In the genomic region with DNA sequence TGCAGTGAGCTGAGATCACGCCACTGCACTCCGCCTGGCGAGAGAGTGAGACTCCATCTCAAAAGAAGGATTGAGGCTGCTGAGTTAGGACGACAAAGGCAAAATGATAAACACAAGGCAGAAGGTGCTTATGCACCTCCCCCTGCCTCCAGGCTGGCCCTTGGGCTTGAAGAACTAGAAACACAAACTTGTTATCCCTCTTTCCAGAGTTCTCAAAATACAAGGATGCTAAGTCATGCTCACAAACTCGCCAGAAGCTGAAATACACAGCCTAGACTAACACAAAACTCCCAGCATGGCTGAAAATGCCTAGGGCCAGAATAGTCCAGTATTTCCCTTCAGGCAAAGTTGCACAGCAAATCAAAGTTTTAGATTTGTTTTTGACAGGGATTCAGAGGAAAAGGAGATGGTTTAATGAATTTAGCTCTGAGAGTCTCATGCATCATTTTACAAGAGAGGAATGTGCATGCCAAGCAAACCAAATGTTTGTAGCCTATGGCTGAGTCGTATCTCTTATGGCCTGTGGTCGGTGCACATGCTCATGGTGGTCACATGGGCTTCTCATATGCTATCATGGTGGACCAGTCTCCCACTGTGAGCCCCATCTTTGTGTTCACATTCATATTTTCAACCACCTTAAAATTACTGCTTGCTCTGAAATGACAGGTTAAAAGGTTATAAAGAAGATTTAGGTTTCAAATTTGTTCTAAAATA, we compare ENCODE assay signal across 23 cellular contexts. TPM values are rescaled to one million over a fixed set of nuclear protein-coding genes. Genes with fewer than 3 reads are reported as not detected.
A peak's percentile ranks its signal among the peaks of the same experiment; 100 is the strongest.
DNase-seq lines count a peak whose midpoint lies in the region; TF ChIP-seq lines count a peak whose summit lies in the region.
"Had no signal": no experiment of that assay in that cellular context is flagged by ENCODE, and none has a peak within 500 bp of the region (broad histone marks: within the 10 kb centered on the region; RNA-seq: fewer than 3 reads in every experiment).

No MANE protein-coding gene starts in this region.

- peaks cover 10% of the 10 kb centered on the region for H3K36me3 Mint-ChIP-seq in activated T-cell treated with anti-CD3 and anti-CD28 coated beads, Interleukin-2, amount 50 U/mL, for 24 hours (ENCODE audit: low read depth)
- H3K36me3 Mint-ChIP-seq in activated naive CD8-positive, alpha-beta T cell: peaks cover 6% of the 10 kb centered on the region

- H3K4me1 ChIP-seq in osteoblast (ENCODE audit: insufficient read depth, low read length): peaks cover 12% of the 10 kb centered on the region
- H3K4me1 ChIP-seq: vagina had no signal

- no peaks in the 10 kb centered on the region for H3K9me3 ChIP-seq in osteoblast (ENCODE audit: low read depth, low read length)
- H3K9me3 ChIP-seq: vagina had no signal

- TF ChIP-seq CTCF in osteoblast (IDR thresholded peaks at IDR 0.05; ENCODE audit: extremely low read depth, low read depth, low read length): no peak

- DNase-seq in activated T-cell treated with anti-CD3 and anti-CD28 coated beads, Interleukin-2, amount 50 U/mL, for 24 hours: no peak
- DNase-seq in activated T-cell treated with anti-CD3 and anti-CD28 coated beads for 4 hours: no peak
- DNase-seq in HT1080 (ENCODE audit: low read depth): peak; percentile 46
- DNase-seq in osteoblast (ENCODE audit: insufficient read length, low spot score, missing footprints): peak; percentile 65
- DNase-seq in NCI-H524 treated with DMSO at 0.1 percent for 48 hours (lab: John Stamatoyannopoulos, UW): no peak
- DNase-seq in putamen (ENCODE audit: low spot score): no peak
- DNase-seq in stimulated activated CD4-positive, alpha-beta T cell treated with anti-CD3 and anti-CD28 coated beads, Interleukin-12 subunit alpha, Interleukin-12 subunit beta, amount 100 ng/mL, for 4 hours: no peak
- DNase-seq: ACHN; activated CD4-positive, CD25-positive, alpha-beta regulatory T cell; activated T-cell treated with anti-CD3 and anti-CD28 coated beads, Interleukin-2, amount 50 U/mL, for 1 hour; aorta; CD8-positive, alpha-beta memory T cell; cerebellar nuclear complex; DND-41; endodermal cell; left cardiac atrium; MM.1S; NCI-H187; NCI-H446; SHP77 treated with DMSO at 0.1 percent for 48 hours; substantia nigra had no signal

- no peak overlapping the region for H2AFZ ChIP-seq in osteoblast (ENCODE audit: low read length)

- no peak overlapping the region for H3K4me3 ChIP-seq in osteoblast (ENCODE audit: insufficient read depth, low read length)
- H3K4me3 ChIP-seq: vagina had no signal

- no peaks in the 10 kb centered on the region for H3K36me3 ChIP-seq in osteoblast (ENCODE audit: insufficient read depth, low read length)
- H3K36me3 ChIP-seq: vagina had no signal

- no peak overlapping the region for H3K4me2 ChIP-seq in osteoblast (ENCODE audit: insufficient read depth, low read length)

- H3K27ac ChIP-seq in osteoblast (ENCODE audit: low read depth, low read length): no peak overlapping the region
- H3K27ac ChIP-seq: vagina had no signal

- peaks cover 48% of the 10 kb centered on the region for H3K4me1 Mint-ChIP-seq in activated T-cell treated with anti-CD3 and anti-CD28 coated beads, Interleukin-2, amount 50 U/mL, for 24 hours (ENCODE audit: low read depth)
- H3K4me1 Mint-ChIP-seq in activated naive CD8-positive, alpha-beta T cell (ENCODE audit: low read depth): peaks cover 26% of the 10 kb centered on the region
- H3K4me1 Mint-ChIP-seq: endodermal cell had no signal

- H3K79me2 ChIP-seq in osteoblast (ENCODE audit: insufficient read depth, low read length): no peaks in the 10 kb centered on the region

- H3K27me3 Mint-ChIP-seq in activated T-cell treated with anti-CD3 and anti-CD28 coated beads, Interleukin-2, amount 50 U/mL, for 24 hours: no peaks in the 10 kb centered on the region
- no peaks in the 10 kb centered on the region for H3K27me3 Mint-ChIP-seq in activated naive CD8-positive, alpha-beta T cell
- H3K27me3 Mint-ChIP-seq: CD8-positive, alpha-beta memory T cell had no signal

- no peaks in the 10 kb centered on the region for H4K20me1 ChIP-seq in osteoblast (ENCODE audit: insufficient read depth, low read length)

- H3K4me3 Mint-ChIP-seq in activated T-cell treated with anti-CD3 and anti-CD28 coated beads, Interleukin-2, amount 50 U/mL, for 24 hours: no peak overlapping the region
- no peak overlapping the region for H3K4me3 Mint-ChIP-seq in activated naive CD8-positive, alpha-beta T cell
- H3K4me3 Mint-ChIP-seq: CD8-positive, alpha-beta memory T cell; endodermal cell had no signal

- H3K27ac Mint-ChIP-seq in activated T-cell treated with anti-CD3 and anti-CD28 coated beads, Interleukin-2, amount 50 U/mL, for 24 hours: peak overlapping the region; percentile 47
- peak overlapping the region; percentile 10 for H3K27ac Mint-ChIP-seq in activated naive CD8-positive, alpha-beta T cell
- H3K27ac Mint-ChIP-seq: endodermal cell had no signal

- no peaks in the 10 kb centered on the region for H3K9me3 Mint-ChIP-seq in activated T-cell treated with anti-CD3 and anti-CD28 coated beads, Interleukin-2, amount 50 U/mL, for 24 hours
- no peaks in the 10 kb centered on the region for H3K9me3 Mint-ChIP-seq in activated naive CD8-positive, alpha-beta T cell (ENCODE audit: low read depth)
- H3K9me3 Mint-ChIP-seq: CD8-positive, alpha-beta memory T cell; endodermal cell had no signal

- H3K27me3 ChIP-seq in osteoblast (ENCODE audit: insufficient read depth, low read length): no peaks in the 10 kb centered on the region
- H3K27me3 ChIP-seq: vagina had no signal

RNA-seq across cellular contexts. Expression of gene MREG, which starts 16.2 kb away (rescaled TPM):
- 17.6 and 19.8 TPM in 2 replicates for total RNA-seq in HT1080 (2014; rRNA removed; shearing (Covaris generic))
- polyA plus RNA-seq in HT1080 (2015; cell fraction: cytosol; rRNA removed): 5.0 and 6.4 TPM in 2 replicates
- 3.3 and 3.5 TPM in 2 replicates for polyA plus RNA-seq in HT1080 (2015; cell fraction: nucleus; rRNA removed)
- total RNA-seq in osteoblast: 1.1 and 1.8 TPM in 2 replicates

RNA-seq across cellular contexts. Expression of gene PECR, which starts 52.0 kb away (rescaled TPM):
- total RNA-seq in HT1080 (2014; rRNA removed; shearing (Covaris generic)): 10.6 and 11.3 TPM in 2 replicates
- 13.0 and 13.9 TPM in 2 replicates for polyA plus RNA-seq in HT1080 (2015; cell fraction: cytosol; rRNA removed)
- polyA plus RNA-seq in HT1080 (2015; cell fraction: nucleus; rRNA removed): 4.1 and 6.2 TPM in 2 replicates
- 9.7 and 10.1 TPM in 2 replicates for total RNA-seq in osteoblast

RNA-seq across cellular contexts. Expression of gene TMEM169, which starts 52.1 kb away (rescaled TPM):
- 0.19 and 0.33 TPM in 2 replicates for total RNA-seq in HT1080 (2014; rRNA removed; shearing (Covaris generic))
- polyA plus RNA-seq in HT1080 (2015; cell fraction: cytosol; rRNA removed): 0.52 and 0.70 TPM in 2 replicates
- 0.24 and 0.36 TPM in 2 replicates for polyA plus RNA-seq in HT1080 (2015; cell fraction: nucleus; rRNA removed)
- 0.36 and 0.88 TPM in 2 replicates for total RNA-seq in osteoblast
- total RNA-seq: vagina had no signal
- polyA plus RNA-seq: aorta had no signal

Comparison
In these comparisons a context has a peak if more than half of its experiments do, and no peak if none do; other contexts are left out.
1. DNase-seq: peak in HT1080 (single experiment) and osteoblast (single experiment); none in activated T-cell treated with anti-CD3 and anti-CD28 coated beads, Interleukin-2, amount 50 U/mL, for 24 hours (single experiment), activated T-cell treated with anti-CD3 and anti-CD28 coated beads for 4 hours (single experiment), NCI-H524 treated with DMSO at 0.1 percent for 48 hours (single experiment), putamen (single experiment) and stimulated activated CD4-positive, alpha-beta T cell treated with anti-CD3 and anti-CD28 coated beads, Interleukin-12 subunit alpha, Interleukin-12 subunit beta, amount 100 ng/mL, for 4 hours (single experiment).